Comparison of ENCODE assay signal across 6 cellular contexts in the genomic region with DNA sequence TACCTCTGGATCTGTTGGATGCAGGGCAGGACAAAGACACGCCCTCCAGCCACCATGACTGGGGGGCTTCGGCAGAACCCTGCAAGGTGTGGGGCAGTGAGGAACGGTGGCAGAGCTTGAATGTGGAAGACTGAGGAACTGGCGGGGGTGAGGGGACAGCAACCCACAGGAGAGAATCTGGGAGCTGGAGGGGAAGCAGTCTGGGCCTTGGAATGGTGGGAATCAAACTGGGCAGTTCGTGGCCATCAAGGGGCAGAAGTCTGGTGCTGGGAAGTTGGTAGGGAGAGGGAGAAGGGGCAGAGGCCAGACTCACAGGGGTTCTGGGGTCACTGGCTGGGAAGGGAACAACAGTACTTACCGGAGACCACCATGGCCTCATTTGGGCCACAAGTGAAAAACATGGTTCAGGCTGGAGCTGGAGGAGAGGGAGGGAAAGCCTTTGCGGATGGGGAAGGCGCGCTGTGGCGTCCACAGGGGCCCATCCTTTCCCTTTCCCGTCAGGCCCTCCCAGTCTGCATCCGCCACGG. TPM values are rescaled to one million over a fixed set of nuclear protein-coding genes. Genes with fewer than 3 reads are reported as not detected.
DNase-seq lines count a peak whose midpoint lies in the region; ATAC-seq lines count a peak whose summit lies in the region.

No MANE protein-coding gene starts in this region.

- no peaks in the 10 kb centered on the region for H3K9me3 ChIP-seq in esophagus (ENCODE audit: control insufficient read depth in 2 of 2, insufficient read depth in 1 of 2, low read depth in 1 of 2, low read length in 1 of 2)

- no peaks in the 10 kb centered on the region for H3K27me3 Mint-ChIP-seq in activated naive CD4-positive, alpha-beta T cell treated with anti-CD3 and anti-CD28 coated beads for 36 hours (ENCODE audit: low read depth)

- intact Hi-C loops in activated naive CD4-positive, alpha-beta T cell treated with anti-CD3 and anti-CD28 coated beads for 36 hours (cut with micrococcal nuclease) = loop anchor here (2.0 to 5.0 kb wide), 4 partner anchors 40 to 345 kb away; partner anchors contain the start of genes MRPS18B and PPP1R10

- H3K27me3 ChIP-seq in esophagus (ENCODE audit: control insufficient read depth in 1 of 2, insufficient read depth in 2 of 2, low read length in 2 of 2) = no peaks in the 10 kb centered on the region

- peaks cover 64% of the 10 kb centered on the region for H3K4me1 Mint-ChIP-seq in activated naive CD4-positive, alpha-beta T cell treated with anti-CD3 and anti-CD28 coated beads for 36 hours (ENCODE audit: low read depth)

- 6 to 8% methylated on average over 12 to 13 of the region's 13 CpGs for WGBS in esophagus, 2 donors

- CTCF ChIA-PET in activated naive CD4-positive, alpha-beta T cell treated with anti-CD3 and anti-CD28 coated beads for 36 hours (lab: Charles Lee) = interaction anchor here (0.8 to 4.0 kb wide), 7 partner anchors 11 to 137 kb away, joined by 3 to 23 read pairs (median 5); partner anchors contain the start of gene TUBB

- H3K27ac Mint-ChIP-seq in activated naive CD4-positive, alpha-beta T cell treated with anti-CD3 and anti-CD28 coated beads for 36 hours = peak overlapping the region; percentile 96

- H3K4me3 ChIP-seq in esophagus (ENCODE audit: low read depth in 1 of 2, low read length in 2 of 2) = peak overlapping the region; percentile 67 to 94

- H3K9me3 Mint-ChIP-seq in activated naive CD4-positive, alpha-beta T cell treated with anti-CD3 and anti-CD28 coated beads for 36 hours = peaks cover 2% of the 10 kb centered on the region

- H3K4me3 Mint-ChIP-seq in activated naive CD4-positive, alpha-beta T cell treated with anti-CD3 and anti-CD28 coated beads for 36 hours = peak overlapping the region; percentile 94

- peaks cover 5 to 19% of the 10 kb centered on the region in 2 donors for H3K36me3 ChIP-seq in esophagus (ENCODE audit: control insufficient read depth in 2 of 2, insufficient read depth in 2 of 2, low read length in 1 of 2)

- ATAC-seq in GM21717 (IDR thresholded peaks at IDR 0.05; ENCODE audit: unreplicated experiment) = no peak

- peaks cover 63% of the 10 kb centered on the region for H3K36me3 Mint-ChIP-seq in activated naive CD4-positive, alpha-beta T cell treated with anti-CD3 and anti-CD28 coated beads for 36 hours (ENCODE audit: low read depth)

- H3K27ac ChIP-seq in esophagus (ENCODE audit: low read depth in 2 of 2, low read length in 1 of 2) = peak overlapping the region; percentile 84 to 96

- peak; percentile 65 for DNase-seq in activated naive CD4-positive, alpha-beta T cell treated with anti-CD3 and anti-CD28 coated beads for 36 hours
- no peak for DNase-seq in activated naive CD4-positive, alpha-beta T cell treated with anti-CD3 and anti-CD28 coated beads, Interleukin-2, amount 50 U/mL, for 16 hours
- DNase-seq in stimulated activated CD8-positive, alpha-beta memory T cell treated with anti-CD3 and anti-CD28 coated beads, Interleukin-7, amount 100 ng/mL, for 4 hours (ENCODE audit: low read depth in 2 of 2) = peak; percentile 37 to 46
- no peak for DNase-seq in COR-L47 (lab: John Stamatoyannopoulos, UW)

- peaks cover 2 to 19% of the 10 kb centered on the region in 2 donors for H3K4me1 ChIP-seq in esophagus (ENCODE audit: control insufficient read depth in 2 of 2, insufficient read depth in 2 of 2, low read length in 1 of 2)

RNA-seq across cellular contexts. Expression of gene FLOT1, which starts 0.6 kb away (rescaled TPM):
- 100 to 1,000 TPM; 162 to 173 TPM for total RNA-seq in activated naive CD4-positive, alpha-beta T cell treated with anti-CD3 and anti-CD28 coated beads for 36 hours
- polyA plus RNA-seq in esophagus = 10 to 100 TPM; 80.9 to 87.0 TPM

RNA-seq across cellular contexts. Expression of gene IER3, which starts 2.5 kb away (rescaled TPM):
- 10 to 100 TPM; 32.2 to 34.0 TPM for total RNA-seq in activated naive CD4-positive, alpha-beta T cell treated with anti-CD3 and anti-CD28 coated beads for 36 hours
- 100 to 1,000 TPM; 178 to 187 TPM for polyA plus RNA-seq in esophagus

RNA-seq across cellular contexts. Expression of gene TUBB, which starts 21.7 kb away (rescaled TPM):
- 1,000 to 10,000 TPM; 1,781 to 1,838 TPM for total RNA-seq in activated naive CD4-positive, alpha-beta T cell treated with anti-CD3 and anti-CD28 coated beads for 36 hours
- 100 to 1,000 TPM; 142 to 313 TPM for polyA plus RNA-seq in esophagus

RNA-seq across cellular contexts. Expression of gene MDC1, which starts 24.8 kb away (rescaled TPM):
- 10 to 100 TPM; 84.1 to 84.8 TPM for total RNA-seq in activated naive CD4-positive, alpha-beta T cell treated with anti-CD3 and anti-CD28 coated beads for 36 hours
- polyA plus RNA-seq in esophagus = 1 to 10 TPM; 5.9 to 8.1 TPM

RNA-seq across cellular contexts. Expression of gene NRM, which starts 51.1 kb away (rescaled TPM):
- total RNA-seq in activated naive CD4-positive, alpha-beta T cell treated with anti-CD3 and anti-CD28 coated beads for 36 hours = 10 to 100 TPM; 31.0 to 32.0 TPM
- polyA plus RNA-seq in esophagus = 10 to 100 TPM; 14.2 to 15.4 TPM

Comparison
In these comparisons a context has a peak if more than half of its experiments do, and no peak if none do; other contexts are left out.
1. DNase-seq: peak in activated naive CD4-positive, alpha-beta T cell treated with anti-CD3 and anti-CD28 coated beads for 36 hours (single experiment) and stimulated activated CD8-positive, alpha-beta memory T cell treated with anti-CD3 and anti-CD28 coated beads, Interleukin-7, amount 100 ng/mL, for 4 hours (2 of 2); none in activated naive CD4-positive, alpha-beta T cell treated with anti-CD3 and anti-CD28 coated beads, Interleukin-2, amount 50 U/mL, for 16 hours (single experiment) and COR-L47 (single experiment).